In genomic region chr11:1948389-1948788, GRCh38 we compare ENCODE assay signal across 1 cellular context.
TF ChIP-seq lines count a peak whose summit lies in the region.

No MANE protein-coding gene starts in this region.

TF ChIP-seq in HepG2, 621 proteins besides CTCF, POLR2A, EP300 and RAD21:
- TF ChIP-seq, protein P1, sequence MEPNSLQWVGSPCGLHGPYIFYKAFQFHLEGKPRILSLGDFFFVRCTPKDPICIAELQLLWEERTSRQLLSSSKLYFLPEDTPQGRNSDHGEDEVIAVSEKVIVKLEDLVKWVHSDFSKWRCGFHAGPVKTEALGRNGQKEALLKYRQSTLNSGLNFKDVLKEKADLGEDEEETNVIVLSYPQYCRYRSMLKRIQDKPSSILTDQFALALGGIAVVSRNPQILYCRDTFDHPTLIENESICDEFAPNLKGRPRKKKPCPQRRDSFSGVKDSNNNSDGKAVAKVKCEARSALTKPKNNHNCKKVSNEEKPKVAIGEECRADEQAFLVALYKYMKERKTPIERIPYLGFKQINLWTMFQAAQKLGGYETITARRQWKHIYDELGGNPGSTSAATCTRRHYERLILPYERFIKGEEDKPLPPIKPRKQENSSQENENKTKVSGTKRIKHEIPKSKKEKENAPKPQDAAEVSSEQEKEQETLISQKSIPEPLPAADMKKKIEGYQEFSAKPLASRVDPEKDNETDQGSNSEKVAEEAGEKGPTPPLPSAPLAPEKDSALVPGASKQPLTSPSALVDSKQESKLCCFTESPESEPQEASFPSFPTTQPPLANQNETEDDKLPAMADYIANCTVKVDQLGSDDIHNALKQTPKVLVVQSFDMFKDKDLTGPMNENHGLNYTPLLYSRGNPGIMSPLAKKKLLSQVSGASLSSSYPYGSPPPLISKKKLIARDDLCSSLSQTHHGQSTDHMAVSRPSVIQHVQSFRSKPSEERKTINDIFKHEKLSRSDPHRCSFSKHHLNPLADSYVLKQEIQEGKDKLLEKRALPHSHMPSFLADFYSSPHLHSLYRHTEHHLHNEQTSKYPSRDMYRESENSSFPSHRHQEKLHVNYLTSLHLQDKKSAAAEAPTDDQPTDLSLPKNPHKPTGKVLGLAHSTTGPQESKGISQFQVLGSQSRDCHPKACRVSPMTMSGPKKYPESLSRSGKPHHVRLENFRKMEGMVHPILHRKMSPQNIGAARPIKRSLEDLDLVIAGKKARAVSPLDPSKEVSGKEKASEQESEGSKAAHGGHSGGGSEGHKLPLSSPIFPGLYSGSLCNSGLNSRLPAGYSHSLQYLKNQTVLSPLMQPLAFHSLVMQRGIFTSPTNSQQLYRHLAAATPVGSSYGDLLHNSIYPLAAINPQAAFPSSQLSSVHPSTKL (CRISPR knock-in tag; IDR thresholded peaks at IDR 0.05) = no peak
- TF ChIP-seq TCF7L2 (IDR thresholded peaks at IDR 0.05; ENCODE audit: low read depth, low read length) = no peak
- TF ChIP-seq ZSCAN29 (CRISPR knock-in tag; conservative IDR thresholded peaks at IDR 0.05) = no peak
- no peak for TF ChIP-seq FOXP1 (IDR thresholded peaks at IDR 0.05)
- no peak for TF ChIP-seq FOXP1 (CRISPR knock-in tag; IDR thresholded peaks at IDR 0.05)
